Comparison of ENCODE assay signal across 8 cellular contexts in the genomic region with DNA sequence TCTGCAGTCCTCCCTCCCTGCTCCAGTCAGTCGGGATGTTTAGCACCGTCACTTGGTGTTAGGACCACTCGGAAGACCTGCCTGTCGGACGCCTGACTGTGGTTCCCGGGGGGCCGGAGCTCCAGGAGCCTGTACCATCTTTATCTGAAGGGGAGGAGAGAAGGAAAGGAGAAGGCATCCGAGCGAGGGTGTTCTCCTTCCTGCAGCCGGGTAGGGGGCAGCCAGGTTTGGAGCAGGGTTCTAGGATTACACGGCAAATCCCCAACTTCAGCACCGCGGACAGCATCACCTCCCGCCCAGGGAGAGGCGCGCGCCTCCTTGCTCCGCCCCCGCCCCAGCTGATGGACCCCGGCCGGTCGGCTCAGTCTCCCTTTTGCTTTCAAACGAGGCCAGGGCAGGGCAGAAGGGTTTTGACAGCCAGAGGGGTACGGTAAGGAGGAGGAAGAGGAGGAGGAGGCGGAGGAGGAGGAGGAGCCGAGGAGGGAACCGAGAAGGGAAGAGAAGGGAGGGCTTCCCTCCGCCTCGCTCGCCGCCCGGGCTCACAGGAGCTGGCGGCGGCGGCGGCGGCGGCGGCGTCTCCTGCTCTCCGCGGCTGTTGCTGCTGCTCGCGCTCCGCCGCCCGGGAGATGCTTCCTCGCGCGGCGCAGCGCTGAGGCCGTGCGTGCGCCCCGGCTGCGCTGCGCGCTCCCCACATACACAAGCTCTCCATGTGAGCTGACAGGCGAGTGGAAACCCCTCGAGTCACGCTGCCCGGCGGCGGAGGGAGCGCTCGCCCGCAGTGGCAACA. TPM values are rescaled to one million over a fixed set of nuclear protein-coding genes. Genes with fewer than 3 reads are reported as not detected.
DNase-seq lines count a peak whose midpoint lies in the region; ATAC-seq and TF ChIP-seq lines count a peak whose summit lies in the region.

No MANE protein-coding gene starts in this region.

- peak overlapping the region; percentile 58 for H3K4me3 Mint-ChIP-seq in activated T-cell treated with anti-CD3 and anti-CD28 coated beads, Interleukin-2, amount 50 U/mL, for 24 hours
- peak overlapping the region; percentile 32 to 74 (median 59) for H3K4me3 Mint-ChIP-seq in naive thymus-derived CD4-positive, alpha-beta T cell

- H3K36me3 Mint-ChIP-seq in activated T-cell treated with anti-CD3 and anti-CD28 coated beads, Interleukin-2, amount 50 U/mL, for 24 hours (ENCODE audit: low read depth) = no peaks in the 10 kb centered on the region
- peaks cover 0 to 5% (median 0%) of the 10 kb centered on the region in 5 donors for H3K36me3 Mint-ChIP-seq in naive thymus-derived CD4-positive, alpha-beta T cell

- H3K27me3 Mint-ChIP-seq in activated T-cell treated with anti-CD3 and anti-CD28 coated beads, Interleukin-2, amount 50 U/mL, for 24 hours = peaks cover 41% of the 10 kb centered on the region
- peaks cover 31 to 47% (median 36%) of the 10 kb centered on the region in 5 donors for H3K27me3 Mint-ChIP-seq in naive thymus-derived CD4-positive, alpha-beta T cell

- POLR2A ChIA-PET in naive thymus-derived CD4-positive, alpha-beta T cell (lab: Charles Lee) = no interaction called here

- intact Hi-C loops in naive thymus-derived CD4-positive, alpha-beta T cell (cut with micrococcal nuclease) = no loop called here
- intact Hi-C loops in transverse colon (cut with DNase I; ENCODE audit: low total_unique reads) = no loop called here

- TF ChIP-seq EP300 in transverse colon (IDR thresholded peaks at IDR 0.05; ENCODE audit: low read depth) = no peak

- H3K9me3 ChIP-seq in naive thymus-derived CD4-positive, alpha-beta T cell (ENCODE audit: control insufficient read depth in 2 of 3, low read length in 3 of 3) = no peaks in the 10 kb centered on the region
- no peaks in the 10 kb centered on the region for H3K9me3 ChIP-seq in transverse colon

- TF ChIP-seq POLR2A in transverse colon (IDR thresholded peaks at IDR 0.05) = no peak

- peaks cover 14% of the 10 kb centered on the region for H3K4me1 Mint-ChIP-seq in activated T-cell treated with anti-CD3 and anti-CD28 coated beads, Interleukin-2, amount 50 U/mL, for 24 hours (ENCODE audit: low read depth)
- H3K4me1 Mint-ChIP-seq in naive thymus-derived CD4-positive, alpha-beta T cell = peaks cover 2 to 23% (median 17%) of the 10 kb centered on the region in 7 donors

- ATAC-seq in naive thymus-derived CD4-positive, alpha-beta T cell = no peak

- TF ChIP-seq CTCF in fibroblast of villous mesenchyme (IDR thresholded peaks at IDR 0.05; ENCODE audit: insufficient read depth, low read depth, low read length) (no peak), transverse colon (IDR thresholded peaks at IDR 0.05) (no peak)

- no peak overlapping the region for H3K27ac Mint-ChIP-seq in activated T-cell treated with anti-CD3 and anti-CD28 coated beads, Interleukin-2, amount 50 U/mL, for 24 hours
- H3K27ac Mint-ChIP-seq in naive thymus-derived CD4-positive, alpha-beta T cell = peak overlapping the region in 1 of 9 donors; percentile 46

- H3K4me3 ChIP-seq in fibroblast of villous mesenchyme (ENCODE audit: low read depth, low read length) = peak overlapping the region; percentile 39
- no peak overlapping the region for H3K4me3 ChIP-seq in naive thymus-derived CD4-positive, alpha-beta T cell (ENCODE audit: low read length)
- H3K4me3 ChIP-seq in transverse colon = peak overlapping the region in 3 of 4 donors; percentile 19 to 47 (median 20)

- no peaks in the 10 kb centered on the region for H3K36me3 ChIP-seq in naive thymus-derived CD4-positive, alpha-beta T cell (ENCODE audit: control insufficient read depth in 2 of 3, insufficient read depth in 3 of 3, low read length in 3 of 3)
- no peaks in the 10 kb centered on the region for H3K36me3 ChIP-seq in transverse colon

- H3K27me3 ChIP-seq in naive thymus-derived CD4-positive, alpha-beta T cell (ENCODE audit: control insufficient read depth in 2 of 2, insufficient read depth in 2 of 2, low read length in 2 of 2) = peaks cover 0 to 3% of the 10 kb centered on the region in 2 donors
- H3K27me3 ChIP-seq in transverse colon = peaks cover 45% of the 10 kb centered on the region

- H3K4me1 ChIP-seq in naive thymus-derived CD4-positive, alpha-beta T cell (ENCODE audit: control insufficient read depth in 2 of 2, insufficient read depth in 2 of 2, low read length in 2 of 2) = no peaks in the 10 kb centered on the region
- peaks cover 0 to 11% (median 4%) of the 10 kb centered on the region in 4 donors for H3K4me1 ChIP-seq in transverse colon

- no peak overlapping the region for H3K27ac ChIP-seq in naive thymus-derived CD4-positive, alpha-beta T cell (ENCODE audit: low read depth, low read length)
- H3K27ac ChIP-seq in transverse colon = no peak overlapping the region

- WGBS in transverse colon (ENCODE audit: low coverage in 1 of 2), 2 donors = 4 to 5% methylated on average over 8 to 53 of the region's 68 CpGs

- in situ Hi-C loops in transverse colon (cut with MboI; ENCODE audit: low pct_ligation_motif_present in 1 of 4, low pct_unique_long_range_greater_than_20kb in 1 of 4, low sequenced_read_pairs in 3 of 4) = no loop called here

- H3K9me3 Mint-ChIP-seq in activated T-cell treated with anti-CD3 and anti-CD28 coated beads, Interleukin-2, amount 50 U/mL, for 24 hours = peaks cover 2% of the 10 kb centered on the region
- H3K9me3 Mint-ChIP-seq in naive thymus-derived CD4-positive, alpha-beta T cell = peaks cover 0 to 9% (median 3%) of the 10 kb centered on the region in 11 donors

- DNase-seq in activated CD8-positive, alpha-beta memory T cell treated with anti-CD3 and anti-CD28 coated beads for 24 hours = peak; percentile 59
- no peak for DNase-seq in activated CD8-positive, alpha-beta memory T cell treated with anti-CD3 and anti-CD28 coated beads, Interleukin-2, amount 50 U/mL, for 4 hours
- DNase-seq in NCI-H146 (lab: John Stamatoyannopoulos, UW) (peak; percentile 92), fibroblast of villous mesenchyme (ENCODE audit: low read depth) (peak; percentile 1), transverse colon (peak; percentile 8), AML-193 (lab: John Stamatoyannopoulos, UW) (no peak)
- DNase-seq in activated T-cell treated with anti-CD3 and anti-CD28 coated beads, Interleukin-2, amount 50 U/mL, for 24 hours = peak; percentile 42
- peak in 2 of 9 donors; percentile 1 to 33 for DNase-seq in naive thymus-derived CD4-positive, alpha-beta T cell

- CTCF ChIA-PET in naive thymus-derived CD4-positive, alpha-beta T cell (lab: Charles Lee) = no interaction called here

RNA-seq across cellular contexts. Expression of gene CNTNAP2, which starts 0.7 kb away (rescaled TPM):
- not detected in 2 replicates for total RNA-seq in fibroblast of villous mesenchyme
- total RNA-seq in naive thymus-derived CD4-positive, alpha-beta T cell = under 1 TPM in 4 of 5 experiments, not detected in 1; 0.11 to 0.48 (median 0.29) TPM
- under 1 TPM in 1 of 2 donors, not detected in 1; 0.02 TPM for polyA plus RNA-seq in naive thymus-derived CD4-positive, alpha-beta T cell
- total RNA-seq in transverse colon = 1 to 10 TPM in 3 of 4 donors, under 1 TPM in 1; 0.60 to 2.9 (median 2.4) TPM

Comparison
In these comparisons a context has a peak if more than half of its experiments do, and no peak if none do; other contexts are left out.
1. DNase-seq: peak in activated CD8-positive, alpha-beta memory T cell treated with anti-CD3 and anti-CD28 coated beads for 24 hours (single experiment), NCI-H146 (single experiment), activated T-cell treated with anti-CD3 and anti-CD28 coated beads, Interleukin-2, amount 50 U/mL, for 24 hours (single experiment), fibroblast of villous mesenchyme (single experiment) and transverse colon (single experiment); none in activated CD8-positive, alpha-beta memory T cell treated with anti-CD3 and anti-CD28 coated beads, Interleukin-2, amount 50 U/mL, for 4 hours (single experiment) and AML-193 (0 of 2).